ENCODE assay signal across 21 cellular contexts in genomic region chr20:62150236-62150575, GRCh38. TPM values are rescaled to one million over a fixed set of nuclear protein-coding genes. Genes with fewer than 3 reads are reported as not detected.
DNase-seq lines count a peak whose midpoint lies in the region; ATAC-seq and TF ChIP-seq lines count a peak whose summit lies in the region.
"Had no signal": no experiment of that assay in that cellular context is flagged by ENCODE, and none has a peak within 500 bp of the region (broad histone marks: within the 10 kb centered on the region; RNA-seq: fewer than 3 reads in every experiment).

No MANE protein-coding gene starts in this region.

- no peak overlapping the region for H4K91ac ChIP-seq in neuronal stem cell (ENCODE audit: low read depth, low read length, poor library complexity)

- H3K27ac ChIP-seq in GM23338 (ENCODE audit: low read depth) = 0 out of 2 replicates have a peak overlapping the region, but pooled peaks have one; percentile 3
- peak overlapping the region; percentile 44 for H3K27ac ChIP-seq in RWPE2 (ENCODE audit: poor library complexity, severe bottlenecking)
- H3K27ac ChIP-seq in neuronal stem cell (replicated peaks; ENCODE audit: low read length) = no peak overlapping the region
- H3K27ac ChIP-seq: Peyer's patch, SJCRH30 had no signal

- H3K79me1 ChIP-seq in neuronal stem cell (ENCODE audit: low read depth, low read length) = peaks cover 43% of the 10 kb centered on the region

- ATAC-seq in GM23338 (no peak), RWPE2 (ENCODE audit: low read depth) (no peak; the same call in 2 of the 3 replicates)
- no peak for ATAC-seq in natural killer cell treated with Interleukin-12 subunit alpha and Interleukin-12 subunit beta and Interleukin-15 and Interleukin-18, amount 100 ng/mL, for 72 hours

- no peak overlapping the region for H4K8ac ChIP-seq in neuronal stem cell (ENCODE audit: low read depth, low read length)

- 0 out of 2 replicates have a peak overlapping the region, but pooled peaks have one; percentile 80 for H3K27ac Mint-ChIP-seq in GM23338
- H3K27ac Mint-ChIP-seq in endothelial cell (ENCODE audit: unreplicated experiment) = no peak overlapping the region
- H3K27ac Mint-ChIP-seq in natural killer cell treated with Interleukin-12 subunit alpha and Interleukin-12 subunit beta and Interleukin-15 and Interleukin-18, amount 100 ng/mL, for 72 hours = no peak overlapping the region
- H3K27ac Mint-ChIP-seq: CD4-positive, CD25-positive, alpha-beta regulatory T cell; HFFc6 had no signal

- no peak for DNase-seq in GM23338 (ENCODE audit: low spot score)
- peak; percentile 82 for DNase-seq in RWPE2 (ENCODE audit: low spot score)
- no peak for DNase-seq in endothelial cell (ENCODE audit: low spot score)
- no peak for DNase-seq in neuronal stem cell (ENCODE audit: low spot score)
- DNase-seq in COLO829 (ENCODE audit: low spot score) = no peak
- DNase-seq in DMS153 (lab: John Stamatoyannopoulos, UW) = no peak
- DNase-seq in stimulated activated CD4-positive, alpha-beta T cell treated with anti-CD3 and anti-CD28 coated beads, Interleukin-4, amount 100 ng/mL, for 1 hour = no peak
- DNase-seq in natural killer cell treated with Interleukin-12 subunit alpha and Interleukin-12 subunit beta and Interleukin-15 and Interleukin-18, amount 100 ng/mL, for 72 hours (ENCODE audit: low spot score) = no peak
- DNase-seq: ACHN; CD4-positive, CD25-positive, alpha-beta regulatory T cell; DND-41; GDM1; GOT3; HFFc6; Karpas-422; NCI-H1105 treated with DMSO at 0.1 percent for 48 hours; NCI-H187 treated with DMSO at 0.1 percent for 48 hours; NCI-H2171; NCI-H510A; Peyer's patch; SJCRH30 had no signal

- 0 out of 2 replicates have a peak, but pooled peaks cover 7% of the 10 kb centered on the region for H3F3A ChIP-seq in GM23338 (replicated peaks; ENCODE audit: low read depth)

- no peak overlapping the region for H2AK5ac ChIP-seq in neuronal stem cell (ENCODE audit: low read depth, low read length)

- H2BK15ac ChIP-seq in neuronal stem cell (ENCODE audit: low read length) = no peak overlapping the region

- H3K4me1 Mint-ChIP-seq in GM23338 (peaks cover 55% of the 10 kb centered on the region), endothelial cell (ENCODE audit: unreplicated experiment) (peaks cover 21% of the 10 kb centered on the region)
- peaks cover 21 to 32% of the 10 kb centered on the region in 2 donors for H3K4me1 Mint-ChIP-seq in natural killer cell treated with Interleukin-12 subunit alpha and Interleukin-12 subunit beta and Interleukin-15 and Interleukin-18, amount 100 ng/mL, for 72 hours (ENCODE audit: low read depth in 2 of 2)

- H3K27me3 Mint-ChIP-seq in GM23338 (ENCODE audit: insufficient read depth, low read depth, poor library complexity) (peaks cover 23% of the 10 kb centered on the region), endothelial cell (ENCODE audit: unreplicated experiment) (peaks cover 15% of the 10 kb centered on the region)
- H3K27me3 Mint-ChIP-seq in natural killer cell treated with Interleukin-12 subunit alpha and Interleukin-12 subunit beta and Interleukin-15 and Interleukin-18, amount 100 ng/mL, for 72 hours = no peaks in the 10 kb centered on the region
- H3K27me3 Mint-ChIP-seq: CD4-positive, CD25-positive, alpha-beta regulatory T cell had no signal

- TF ChIP-seq CTCF in GM23338 (conservative IDR thresholded peaks at IDR 0.05; ENCODE audit: low read depth in 2 of 2) (no peak), RWPE2 (IDR thresholded peaks at IDR 0.05; ENCODE audit: poor library complexity, severe bottlenecking) (no peak), endothelial cell (IDR thresholded peaks at IDR 0.05; ENCODE audit: unreplicated experiment) (no peak)

- H3K4me3 Mint-ChIP-seq in GM23338 (peak overlapping the region; percentile 27; the same call in 1 of the 3 replicates), endothelial cell (ENCODE audit: unreplicated experiment) (peak overlapping the region; percentile 50)
- no peak overlapping the region for H3K4me3 Mint-ChIP-seq in natural killer cell treated with Interleukin-12 subunit alpha and Interleukin-12 subunit beta and Interleukin-15 and Interleukin-18, amount 100 ng/mL, for 72 hours
- H3K4me3 Mint-ChIP-seq: HFFc6 had no signal

- H3K9me3 ChIP-seq in RWPE2 (ENCODE audit: severe bottlenecking) = no peaks in the 10 kb centered on the region
- peaks cover 4 to 11% of the 10 kb centered on the region in 2 donors for H3K9me3 ChIP-seq in neuronal stem cell (replicated peaks in 1 of 2; ENCODE audit: control insufficient read depth in 2 of 2, insufficient read depth in 1 of 2, low read depth in 1 of 2, low read length in 2 of 2)
- H3K9me3 ChIP-seq: Peyer's patch had no signal

- H3K4me1 ChIP-seq in GM23338 (ENCODE audit: insufficient read depth) = peaks cover 14% of the 10 kb centered on the region
- H3K4me1 ChIP-seq in RWPE2 (ENCODE audit: insufficient read depth, poor library complexity, severe bottlenecking) = peaks cover 20% of the 10 kb centered on the region
- H3K4me1 ChIP-seq in neuronal stem cell (ENCODE audit: control insufficient read depth in 2 of 2, insufficient read depth in 1 of 2, low read depth in 1 of 2, low read length in 2 of 2) = peaks cover 0 to 6% of the 10 kb centered on the region in 2 donors

- no peak overlapping the region for H3K18ac ChIP-seq in neuronal stem cell (ENCODE audit: low read length)

- H3K4me2 ChIP-seq in GM23338 = no peak overlapping the region
- H3K4me2 ChIP-seq in neuronal stem cell (ENCODE audit: insufficient read depth, low read length, poor library complexity, severe bottlenecking) = no peak overlapping the region

- no peak overlapping the region for H3K4me3 ChIP-seq in GM23338
- no peak overlapping the region for H3K4me3 ChIP-seq in RWPE2 (ENCODE audit: severe bottlenecking)
- no peak overlapping the region for H3K4me3 ChIP-seq in neuronal stem cell (ENCODE audit: low read length in 2 of 2)
- H3K4me3 ChIP-seq: Peyer's patch, SJCRH30 had no signal

- peak overlapping the region; percentile 32 for H3K23ac ChIP-seq in neuronal stem cell (ENCODE audit: low read depth, low read length, poor library complexity)

- H2BK12ac ChIP-seq in neuronal stem cell (ENCODE audit: low read length) = no peak overlapping the region

- no peak overlapping the region for H3K14ac ChIP-seq in neuronal stem cell (ENCODE audit: low read length)

- H2BK120ac ChIP-seq in neuronal stem cell (ENCODE audit: low read depth, low read length) = no peak overlapping the region

- H3K36me3 ChIP-seq in GM23338 (ENCODE audit: insufficient read depth) (no peaks in the 10 kb centered on the region; the same call in 1 of the 2 replicates), RWPE2 (ENCODE audit: low read depth) (peaks cover 36% of the 10 kb centered on the region), neuronal stem cell (replicated peaks in 1 of 2; ENCODE audit: control insufficient read depth in 2 of 2, insufficient read depth in 2 of 2, low read length in 2 of 2) (peaks cover 23 to 67% of the 10 kb centered on the region in 2 donors)

- no peak overlapping the region for H3K4ac ChIP-seq in neuronal stem cell (ENCODE audit: low read length)

- no CpG with 5 or more reads among the region's 14 CpGs for WGBS in neuronal stem cell (ENCODE audit: extremely low coverage in 2 of 2, insufficient read length in 2 of 2, insufficient replicate concordance in 1 of 2), 2 donors

- peaks cover 49% of the 10 kb centered on the region for H3K36me3 Mint-ChIP-seq in GM23338 (ENCODE audit: low read depth)
- peaks cover 33% of the 10 kb centered on the region for H3K36me3 Mint-ChIP-seq in endothelial cell (ENCODE audit: low read depth, unreplicated experiment)
- peaks cover 18% of the 10 kb centered on the region for H3K36me3 Mint-ChIP-seq in natural killer cell treated with Interleukin-12 subunit alpha and Interleukin-12 subunit beta and Interleukin-15 and Interleukin-18, amount 100 ng/mL, for 72 hours

- no peak overlapping the region for H3K9ac ChIP-seq in neuronal stem cell (ENCODE audit: low read depth, low read length, poor library complexity)

- H3K9me3 Mint-ChIP-seq in GM23338 = peaks cover 7% of the 10 kb centered on the region; the same call in 2 of the 3 replicates
- H3K9me3 Mint-ChIP-seq in endothelial cell (ENCODE audit: unreplicated experiment) = no peaks in the 10 kb centered on the region
- H3K9me3 Mint-ChIP-seq in natural killer cell treated with Interleukin-12 subunit alpha and Interleukin-12 subunit beta and Interleukin-15 and Interleukin-18, amount 100 ng/mL, for 72 hours = no peaks in the 10 kb centered on the region

- H3K9me2 ChIP-seq in GM23338 (ENCODE audit: insufficient read depth) = no peaks in the 10 kb centered on the region

- H4K20me1 ChIP-seq in GM23338 (replicated peaks; ENCODE audit: insufficient read depth) = peaks cover 35% of the 10 kb centered on the region

- H2AFZ ChIP-seq in GM23338 (no peak overlapping the region), neuronal stem cell (ENCODE audit: low read length) (no peak overlapping the region)

- no peak overlapping the region for H2BK5ac ChIP-seq in neuronal stem cell (ENCODE audit: low read length)

- H3K79me2 ChIP-seq in GM23338 (replicated peaks; ENCODE audit: insufficient read depth) = peaks cover 96% of the 10 kb centered on the region

- H3K27me3 ChIP-seq in GM23338 (ENCODE audit: insufficient read depth) = no peaks in the 10 kb centered on the region
- H3K27me3 ChIP-seq in RWPE2 (ENCODE audit: insufficient read depth, poor library complexity, severe bottlenecking) = no peaks in the 10 kb centered on the region
- no peaks in the 10 kb centered on the region for H3K27me3 ChIP-seq in neuronal stem cell (ENCODE audit: control insufficient read depth in 3 of 3, insufficient read depth in 3 of 3, low read depth in 1 of 3, low read length in 3 of 3)
- H3K27me3 ChIP-seq: Peyer's patch, SJCRH30 had no signal

RNA-seq across cellular contexts. Expression of gene SS18L1, which starts 6.6 kb away (rescaled TPM):
- total RNA-seq in GM23338 (2014; rRNA removed; shearing (Covaris generic)) = 24.6 and 32.6 TPM in 2 replicates
- polyA plus RNA-seq in GM23338 (2016; fragmentation: Nextera tagmentation; extraction: Ambion mirVana) = 6.5 and 7.3 TPM in 2 replicates
- 17.5 TPM for total RNA-seq in endothelial cell (ENCODE audit: unreplicated experiment)
- polyA plus RNA-seq in neuronal stem cell (2013, experiment 1 of 2) = 13.7 TPM
- polyA plus RNA-seq in neuronal stem cell (2013, experiment 2 of 2) = 13.4 TPM
- 10 to 100 TPM; 21.2 to 45.0 TPM for total RNA-seq in natural killer cell treated with Interleukin-12 subunit alpha and Interleukin-12 subunit beta and Interleukin-15 and Interleukin-18, amount 100 ng/mL, for 72 hours

RNA-seq across cellular contexts. Expression of gene PSMA7, which starts 7.0 kb away (rescaled TPM):
- total RNA-seq in GM23338 (2014; rRNA removed; shearing (Covaris generic)) = 357 and 427 TPM in 2 replicates
- 610 and 628 TPM in 2 replicates for polyA plus RNA-seq in GM23338 (2016; fragmentation: Nextera tagmentation; extraction: Ambion mirVana)
- total RNA-seq in endothelial cell (ENCODE audit: unreplicated experiment) = 302 TPM
- 299 TPM for polyA plus RNA-seq in neuronal stem cell (2013, experiment 1 of 2)
- 308 TPM for polyA plus RNA-seq in neuronal stem cell (2013, experiment 2 of 2)
- 100 to 1,000 TPM; 284 to 315 TPM for total RNA-seq in natural killer cell treated with Interleukin-12 subunit alpha and Interleukin-12 subunit beta and Interleukin-15 and Interleukin-18, amount 100 ng/mL, for 72 hours

RNA-seq across cellular contexts. Expression of gene LSM14B, which starts 27.9 kb away (rescaled TPM):
- 46.3 and 55.7 TPM in 2 replicates for total RNA-seq in GM23338 (2014; rRNA removed; shearing (Covaris generic))
- polyA plus RNA-seq in GM23338 (2016; fragmentation: Nextera tagmentation; extraction: Ambion mirVana) = 9.6 and 12.1 TPM in 2 replicates
- total RNA-seq in endothelial cell (ENCODE audit: unreplicated experiment) = 35.3 TPM
- 74.7 TPM for polyA plus RNA-seq in neuronal stem cell (2013, experiment 1 of 2)
- polyA plus RNA-seq in neuronal stem cell (2013, experiment 2 of 2) = 78.8 TPM
- 10 to 100 TPM; 25.8 to 32.7 TPM for total RNA-seq in natural killer cell treated with Interleukin-12 subunit alpha and Interleukin-12 subunit beta and Interleukin-15 and Interleukin-18, amount 100 ng/mL, for 72 hours

RNA-seq across cellular contexts. Expression of gene MTG2, which starts 32.6 kb away (rescaled TPM):
- 11.3 and 13.6 TPM in 2 replicates for total RNA-seq in GM23338 (2014; rRNA removed; shearing (Covaris generic))
- polyA plus RNA-seq in GM23338 (2016; fragmentation: Nextera tagmentation; extraction: Ambion mirVana) = 11.7 and 15.4 TPM in 2 replicates
- 20.2 TPM for total RNA-seq in endothelial cell (ENCODE audit: unreplicated experiment)
- polyA plus RNA-seq in neuronal stem cell (2013, experiment 1 of 2) = 24.2 TPM
- 25.1 TPM for polyA plus RNA-seq in neuronal stem cell (2013, experiment 2 of 2)
- total RNA-seq in natural killer cell treated with Interleukin-12 subunit alpha and Interleukin-12 subunit beta and Interleukin-15 and Interleukin-18, amount 100 ng/mL, for 72 hours = 10 to 100 TPM; 39.3 to 57.9 TPM
